ENCODE assay signal across 8 cellular contexts in the genomic region with DNA sequence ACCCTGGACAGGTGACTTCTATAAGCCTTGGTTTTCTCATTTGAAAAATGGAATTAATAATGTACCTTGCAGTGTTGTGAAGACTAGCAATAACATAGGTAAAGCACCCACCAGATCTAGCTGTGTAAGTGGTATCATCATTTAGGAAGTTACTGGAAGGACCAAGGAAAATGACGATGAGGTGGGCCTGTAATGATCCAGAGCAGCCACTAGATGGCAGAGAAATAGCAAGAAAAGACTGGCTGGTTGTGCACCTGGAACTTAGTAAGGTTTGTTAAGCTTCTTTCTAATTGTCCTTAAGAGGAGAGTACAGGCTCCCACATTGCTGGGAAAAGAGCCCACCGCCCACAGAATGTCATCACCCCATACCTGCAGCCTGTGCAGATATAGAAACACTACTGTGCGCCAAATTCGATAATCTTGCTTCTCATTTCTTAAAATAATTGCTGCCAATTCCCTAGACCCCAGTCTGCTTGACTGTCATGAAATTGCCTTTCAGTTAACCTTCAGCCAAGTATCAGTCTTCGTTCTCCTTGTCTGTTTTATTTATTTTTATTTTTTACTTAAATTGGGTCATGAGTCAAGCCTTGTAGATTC. TPM values are rescaled to one million over a fixed set of nuclear protein-coding genes. Genes with fewer than 3 reads are reported as not detected.
DNase-seq lines count a peak whose midpoint lies in the region; ATAC-seq and TF ChIP-seq lines count a peak whose summit lies in the region.

No MANE protein-coding gene starts in this region.

- no peaks in the 10 kb centered on the region for H3K79me1 ChIP-seq in trophoblast cell (ENCODE audit: low read length)

- peak overlapping the region; percentile 69 to 91 (median 88) for H3K27ac Mint-ChIP-seq in CD4-positive, CD25-positive, alpha-beta regulatory T cell
- H3K27ac Mint-ChIP-seq in activated B cell treated with CpG ODN at 0.5 μM for 24 hours: peak overlapping the region; percentile 51

- H3K27me3 Mint-ChIP-seq in CD4-positive, CD25-positive, alpha-beta regulatory T cell: no peaks in the 10 kb centered on the region
- no peaks in the 10 kb centered on the region for H3K27me3 Mint-ChIP-seq in activated B cell treated with CpG ODN at 0.5 μM for 24 hours

- in situ Hi-C loops in GM13977 (cut with MboI; ENCODE audit: low pct_unique_long_range_greater_than_20kb, low sequenced_read_pairs, unreplicated experiment): loop anchor here (25.0 kb wide), 1 partner anchor 307 kb away; no protein-coding TSS in a partner anchor

- peak overlapping the region; percentile 68 for H3K27ac ChIP-seq in CD4-positive, CD25-positive, alpha-beta regulatory T cell (ENCODE audit: insufficient read depth, low read length, poor library complexity, severe bottlenecking)
- no peak overlapping the region for H3K27ac ChIP-seq in trophoblast cell (ENCODE audit: low read depth, low read length)

- peak; percentile 79 for TF ChIP-seq CTCF in GM13977 (IDR thresholded peaks at IDR 0.05; ENCODE audit: extremely low read depth, insufficient read depth, missing control alignments)
- peak; percentile 58 for TF ChIP-seq CTCF in activated B cell treated with CpG ODN at 0.5 μM for 24 hours (IDR thresholded peaks at IDR 0.05)
- TF ChIP-seq CTCF in fibroblast of villous mesenchyme (IDR thresholded peaks at IDR 0.05; ENCODE audit: insufficient read depth, low read depth, low read length): peak; percentile 85

- intact Hi-C loops in activated B cell treated with CpG ODN at 0.5 μM for 24 hours (cut with micrococcal nuclease): loop anchor here (1.0 kb wide), 3 partner anchors 171 to 537 kb away; no protein-coding TSS in a partner anchor

- H2BK120ac ChIP-seq in trophoblast cell (ENCODE audit: insufficient read depth, low read length, poor library complexity): no peak overlapping the region

- no peak overlapping the region for H2AFZ ChIP-seq in trophoblast cell (ENCODE audit: insufficient read depth, low read length, poor library complexity)

- H3K9me3 ChIP-seq in CD4-positive, CD25-positive, alpha-beta regulatory T cell (ENCODE audit: control insufficient read depth in 2 of 2, low read length in 2 of 2): no peaks in the 10 kb centered on the region
- H3K9me3 ChIP-seq in trophoblast cell (ENCODE audit: insufficient read depth, low read depth, low read length): no peaks in the 10 kb centered on the region

- no peak overlapping the region for H3K9ac ChIP-seq in trophoblast cell (ENCODE audit: low read length)

- H4K12ac ChIP-seq in trophoblast cell (ENCODE audit: low read depth, low read length): no peak overlapping the region

- H3K9me3 Mint-ChIP-seq in CD4-positive, CD25-positive, alpha-beta regulatory T cell: no peaks in the 10 kb centered on the region
- H3K9me3 Mint-ChIP-seq in activated B cell treated with CpG ODN at 0.5 μM for 24 hours: no peaks in the 10 kb centered on the region

- H3K36me3 ChIP-seq in CD4-positive, CD25-positive, alpha-beta regulatory T cell (ENCODE audit: control insufficient read depth, insufficient read depth, low read length): peaks cover 35% of the 10 kb centered on the region
- H3K36me3 ChIP-seq in trophoblast cell (ENCODE audit: control insufficient read depth in 1 of 2, insufficient read depth in 2 of 2, low read length in 2 of 2): peaks cover 9 to 12% of the 10 kb centered on the region in 2 experiments

- no peak overlapping the region for H3K23ac ChIP-seq in trophoblast cell (ENCODE audit: low read length)

- no peak overlapping the region for H3K4me2 ChIP-seq in trophoblast cell (ENCODE audit: low read length)

- H3K4me1 ChIP-seq in CD4-positive, CD25-positive, alpha-beta regulatory T cell (ENCODE audit: control insufficient read depth, insufficient read depth, low read length, poor library complexity, severe bottlenecking): peaks cover 43% of the 10 kb centered on the region
- peaks cover 11% of the 10 kb centered on the region in 2 experiments for H3K4me1 ChIP-seq in trophoblast cell (ENCODE audit: control insufficient read depth in 1 of 2, insufficient read depth in 2 of 2, low read length in 2 of 2)

- no peaks in the 10 kb centered on the region for H3K27me3 ChIP-seq in CD4-positive, CD25-positive, alpha-beta regulatory T cell (ENCODE audit: control insufficient read depth, insufficient read depth, low read length)
- H3K27me3 ChIP-seq in trophoblast cell (ENCODE audit: insufficient read depth, low read length): no peaks in the 10 kb centered on the region

- no peak overlapping the region for H2BK5ac ChIP-seq in trophoblast cell (ENCODE audit: low read depth, low read length, poor library complexity)

- no peak overlapping the region for H4K8ac ChIP-seq in trophoblast cell (ENCODE audit: low read depth, low read length)

- no peak overlapping the region for H2AK5ac ChIP-seq in trophoblast cell (ENCODE audit: low read length)

- H3K4me1 Mint-ChIP-seq in CD4-positive, CD25-positive, alpha-beta regulatory T cell: peaks cover 22 to 81% (median 54%) of the 10 kb centered on the region in 4 donors
- H3K4me1 Mint-ChIP-seq in activated B cell treated with CpG ODN at 0.5 μM for 24 hours: peaks cover 52% of the 10 kb centered on the region

- WGBS in trophoblast cell (ENCODE audit: extremely low coverage, insufficient coverage, insufficient read length): no CpG with 5 or more reads among the region's 5 CpGs

- CTCF ChIA-PET in activated B cell treated with CpG ODN at 0.5 μM for 24 hours (lab: Charles Lee): interaction anchor here (0.7 to 1.4 kb wide), 8 partner anchors 12 to 536 kb away, joined by 3 to 5 read pairs (median 3); no protein-coding TSS in a partner anchor

- ATAC-seq in CD4-positive, CD25-positive, alpha-beta regulatory T cell (ENCODE audit: low read depth in 2 of 2): peak; percentile 37 to 62
- ATAC-seq in activated B cell treated with CpG ODN at 0.5 μM for 24 hours (ENCODE audit: low read depth): peak; percentile 84
- ATAC-seq in GM18867 (IDR thresholded peaks at IDR 0.05; ENCODE audit: unreplicated experiment): no peak
- no peak for ATAC-seq in GM19452 (IDR thresholded peaks at IDR 0.05; ENCODE audit: unreplicated experiment)

- H3K36me3 Mint-ChIP-seq in CD4-positive, CD25-positive, alpha-beta regulatory T cell: peaks cover 19% of the 10 kb centered on the region
- H3K36me3 Mint-ChIP-seq in activated B cell treated with CpG ODN at 0.5 μM for 24 hours (ENCODE audit: low read depth): peaks cover 61% of the 10 kb centered on the region

- no peak overlapping the region for H3K18ac ChIP-seq in trophoblast cell (ENCODE audit: low read length)

- H3K14ac ChIP-seq in trophoblast cell (ENCODE audit: low read length): no peak overlapping the region

- H3K4me3 Mint-ChIP-seq in CD4-positive, CD25-positive, alpha-beta regulatory T cell: peak overlapping the region in 3 of 4 donors; percentile 40 to 65 (median 42)
- no peak overlapping the region for H3K4me3 Mint-ChIP-seq in activated B cell treated with CpG ODN at 0.5 μM for 24 hours

- H3K79me2 ChIP-seq in trophoblast cell (ENCODE audit: control insufficient read depth, insufficient read depth, low read length, poor library complexity): peaks cover 2% of the 10 kb centered on the region

- H3K4ac ChIP-seq in trophoblast cell (ENCODE audit: low read depth, low read length): peak overlapping the region; percentile 23

- H4K91ac ChIP-seq in trophoblast cell (ENCODE audit: low read depth, low read length): no peak overlapping the region

- H2BK12ac ChIP-seq in trophoblast cell (ENCODE audit: low read length): no peak overlapping the region

- peak; percentile 23 to 75 (median 60) for DNase-seq in CD4-positive, CD25-positive, alpha-beta regulatory T cell
- DNase-seq in GM13977 (ENCODE audit: low spot score) (peak; percentile 59), NCI-H2171 treated with DMSO at 0.1 percent for 48 hours (lab: John Stamatoyannopoulos, UW) (peak; percentile 82), activated B cell treated with CpG ODN at 0.5 μM for 24 hours (no peak), fibroblast of villous mesenchyme (ENCODE audit: low read depth) (peak; percentile 74), trophoblast cell (peak; percentile 33 to 85)

- POLR2A ChIA-PET in activated B cell treated with CpG ODN at 0.5 μM for 24 hours (lab: Charles Lee): interaction anchor here (0.6 kb wide), 1 partner anchor 36 kb away, joined by 6 read pairs; no protein-coding TSS in a partner anchor

- H3K4me3 ChIP-seq in CD4-positive, CD25-positive, alpha-beta regulatory T cell (ENCODE audit: low read depth, low read length): peak overlapping the region; percentile 64
- H3K4me3 ChIP-seq in fibroblast of villous mesenchyme (ENCODE audit: low read depth, low read length): no peak overlapping the region
- no peak overlapping the region for H3K4me3 ChIP-seq in trophoblast cell (ENCODE audit: low read depth, low read length)

RNA-seq across cellular contexts. Expression of a gene that starts 37.2 kb away (rescaled TPM):
- not detected for total RNA-seq in CD4-positive, CD25-positive, alpha-beta regulatory T cell
- polyA plus RNA-seq in CD4-positive, CD25-positive, alpha-beta regulatory T cell: under 1 TPM in 2 of 4 donors, not detected in 2; 0.06 to 0.13 TPM
- total RNA-seq in activated B cell treated with CpG ODN at 0.5 μM for 24 hours: 6.5 and 7.9 TPM in 2 replicates
- 0.43 and 0.64 TPM in 2 replicates for total RNA-seq in fibroblast of villous mesenchyme
- polyA plus RNA-seq in trophoblast cell (2013): 3.9 and 4.6 TPM in 2 replicates

RNA-seq across cellular contexts. Expression of a gene that starts 53.2 kb away (rescaled TPM):
- total RNA-seq in CD4-positive, CD25-positive, alpha-beta regulatory T cell: 376 TPM
- polyA plus RNA-seq in CD4-positive, CD25-positive, alpha-beta regulatory T cell: 100 to 1,000 TPM; 290 to 513 (median 434) TPM
- 310 and 324 TPM in 2 replicates for total RNA-seq in activated B cell treated with CpG ODN at 0.5 μM for 24 hours
- total RNA-seq in fibroblast of villous mesenchyme: 348 and 598 TPM in 2 replicates
- 401 and 431 TPM in 2 replicates for polyA plus RNA-seq in trophoblast cell (2013)

Comparison
In these comparisons a context has a peak if more than half of its experiments do, and no peak if none do; other contexts are left out.
1. ATAC-seq: peak in CD4-positive, CD25-positive, alpha-beta regulatory T cell (2 of 2) and activated B cell treated with CpG ODN at 0.5 μM for 24 hours (single experiment); none in GM18867 (single experiment) and GM19452 (single experiment).
2. Peak in every context shown above with its lines, with median percentiles within 50 percentile points of each other: CTCF ChIP-seq.